In genomic region chrX:13868481-13869040, GRCh38 we compare ENCODE assay signal across 29 cellular contexts. TPM values are rescaled to one million over a fixed set of nuclear protein-coding genes. Genes with fewer than 3 reads are reported as not detected.
DNase-seq lines count a peak whose midpoint lies in the region; ATAC-seq, FAIRE-seq and TF ChIP-seq lines count a peak whose summit lies in the region.
"Had no signal": no experiment of that assay in that cellular context is flagged by ENCODE, and none has a peak within 500 bp of the region (broad histone marks: within the 10 kb centered on the region; RNA-seq: fewer than 3 reads in every experiment).

No MANE protein-coding gene starts in this region.

- H3K9me3 ChIP-seq in breast epithelium (no peaks in the 10 kb centered on the region), kidney (ENCODE audit: control insufficient read depth in 1 of 2, low read length in 2 of 2) (no peaks in the 10 kb centered on the region), psoas muscle (no peaks in the 10 kb centered on the region)
- H3K9me3 ChIP-seq: BE2C, Caco-2, tibial nerve had no signal

- no TSS peak for BruUV-seq in MCF 10A (replicated peaks; lab: Mats Ljungman, UMichigan)

- H3K27me3 Mint-ChIP-seq in MCF 10A (ENCODE audit: insufficient read depth, unreplicated experiment), result peaks cover 91% of the 10 kb centered on the region

- peaks cover 15% of the 10 kb centered on the region for H3K4me1 Mint-ChIP-seq in MCF 10A (ENCODE audit: insufficient read depth, unreplicated experiment)
- H3K4me1 Mint-ChIP-seq: activated naive CD8-positive, alpha-beta T cell treated with anti-CD3 and anti-CD28 coated beads, Interleukin-2, amount 10 ng/mL, durations not matched to agents 7 days and 5 days had no signal

- H3K4me3 ChIP-seq in breast epithelium (no peak overlapping the region), bronchial epithelial cell (ENCODE audit: low read depth, low read length) (no peak overlapping the region), fibroblast of villous mesenchyme (ENCODE audit: low read depth, low read length) (no peak overlapping the region), kidney (ENCODE audit: low read length in 2 of 2) (no peak overlapping the region), psoas muscle (no peak overlapping the region)
- H3K4me3 ChIP-seq: tibial nerve had no signal

- H3K27ac ChIP-seq in breast epithelium (no peak overlapping the region), kidney (ENCODE audit: low read depth in 2 of 2, low read length in 2 of 2) (no peak overlapping the region), psoas muscle (no peak overlapping the region)
- H3K27ac ChIP-seq: 22Rv1, epithelial cell of prostate, tibial nerve had no signal

- H3K4me1 ChIP-seq in breast epithelium (no peaks in the 10 kb centered on the region), kidney (ENCODE audit: control insufficient read depth in 1 of 2, insufficient read depth in 1 of 2, low read depth in 1 of 2, low read length in 2 of 2) (no peaks in the 10 kb centered on the region), psoas muscle (no peaks in the 10 kb centered on the region)
- H3K4me1 ChIP-seq: BE2C, Caco-2 had no signal

- WGBS in psoas muscle, 3 donors, result 72 to 92% (median 84%) methylated on average over 1 of the region's 1 CpG

- no peak overlapping the region for H3K4me3 Mint-ChIP-seq in MCF 10A (ENCODE audit: unreplicated experiment)
- H3K4me3 Mint-ChIP-seq: activated naive CD8-positive, alpha-beta T cell treated with anti-CD3 and anti-CD28 coated beads, Interleukin-2, amount 10 ng/mL, durations not matched to agents 7 days and 5 days; naive B cell; WTC11 had no signal

- H3K27me3 ChIP-seq in breast epithelium (peaks cover 0 to 42% of the 10 kb centered on the region in 2 donors), bronchial epithelial cell (ENCODE audit: control insufficient read depth, insufficient read depth, low read length) (no peaks in the 10 kb centered on the region), psoas muscle (ENCODE audit: insufficient read depth in 3 of 3, low read length in 2 of 3) (peaks cover 0 to 30% (median 0%) of the 10 kb centered on the region in 3 donors)
- H3K27me3 ChIP-seq: BE2C, tibial nerve had no signal

- no peak overlapping the region for H3K27ac Mint-ChIP-seq in MCF 10A (ENCODE audit: low read depth, unreplicated experiment)
- H3K27ac Mint-ChIP-seq: activated naive CD8-positive, alpha-beta T cell treated with anti-CD3 and anti-CD28 coated beads, Interleukin-2, amount 10 ng/mL, durations not matched to agents 7 days and 5 days; naive B cell; WTC11 had no signal

- no peaks in the 10 kb centered on the region for H3K9me3 Mint-ChIP-seq in MCF 10A (ENCODE audit: unreplicated experiment)
- H3K9me3 Mint-ChIP-seq: activated naive CD8-positive, alpha-beta T cell treated with anti-CD3 and anti-CD28 coated beads, Interleukin-2, amount 10 ng/mL, durations not matched to agents 7 days and 5 days; WTC11 had no signal

- POLR2A ChIA-PET in MCF 10A (lab: Yijun Ruan, JAX), result interaction anchor here (1.1 to 1.3 kb wide), 2 partner anchors 14 to 24 kb away, joined by 3 to 4 read pairs; no protein-coding TSS in a partner anchor

- intact Hi-C loops in MCF 10A (cut with micrococcal nuclease), result no loop called here
- intact Hi-C loops in breast epithelium (cut with DNase I; ENCODE audit: low total_unique reads), result no loop called here
- intact Hi-C loops in kidney (cut with DNase I), result no loop called here
- intact Hi-C loops in psoas muscle (cut with DNase I), result no loop called here

- CTCF ChIA-PET in MCF 10A (lab: Yijun Ruan, JAX), result no interaction called here

- no peaks in the 10 kb centered on the region for H3K36me3 Mint-ChIP-seq in MCF 10A (ENCODE audit: insufficient read depth, unreplicated experiment)
- H3K36me3 Mint-ChIP-seq: activated naive CD8-positive, alpha-beta T cell treated with anti-CD3 and anti-CD28 coated beads, Interleukin-2, amount 10 ng/mL, durations not matched to agents 7 days and 5 days; WTC11 had no signal

- no peak for ATAC-seq in psoas muscle
- ATAC-seq: SK-N-SH treated with all-trans-retinoic acid at 6 μM for 48 hours; stimulated activated naive CD8-positive, alpha-beta T cell treated with anti-CD3 and anti-CD28 coated beads, Interleukin-15, Interleukin-2, amounts not matched to agents 100 U/mL and 50 U/mL, for 24 hours; WTC11 had no signal

- H3K9ac ChIP-seq in kidney (ENCODE audit: low read length in 2 of 2), result no peak overlapping the region

- no peak for TF ChIP-seq CTCF in MCF 10A (IDR thresholded peaks at IDR 0.05; ENCODE audit: unreplicated experiment)
- TF ChIP-seq CTCF in breast epithelium (IDR thresholded peaks at IDR 0.05), result no peak
- no peak for TF ChIP-seq CTCF in bronchial epithelial cell (IDR thresholded peaks at IDR 0.05; ENCODE audit: insufficient read depth, low read length, severe bottlenecking)
- TF ChIP-seq CTCF in fibroblast of villous mesenchyme (IDR thresholded peaks at IDR 0.05; ENCODE audit: insufficient read depth, low read depth, low read length), result no peak
- no peak for TF ChIP-seq CTCF in kidney (IDR thresholded peaks at IDR 0.05; ENCODE audit: borderline replicate concordance, extremely low read depth, insufficient read depth)
- no peak for TF ChIP-seq CTCF in psoas muscle (IDR thresholded peaks at IDR 0.05)

- H3K36me3 ChIP-seq in breast epithelium (no peaks in the 10 kb centered on the region), bronchial epithelial cell (ENCODE audit: control insufficient read depth, insufficient read depth, low read length) (no peaks in the 10 kb centered on the region), kidney (ENCODE audit: control insufficient read depth in 1 of 2, insufficient read depth in 2 of 2, low read length in 2 of 2) (no peaks in the 10 kb centered on the region), psoas muscle (ENCODE audit: insufficient read depth in 1 of 2, low read depth in 1 of 2) (no peaks in the 10 kb centered on the region)
- H3K36me3 ChIP-seq: BE2C, tibial nerve had no signal

- FAIRE-seq in bronchial epithelial cell (lab: Jason Lieb, UNC), result no peak
- no peak for FAIRE-seq in kidney (lab: Jason Lieb, UNC)

- DNase-seq in MCF 10A (ENCODE audit: unreplicated experiment), result peak; percentile 40
- no peak for DNase-seq in breast epithelium (ENCODE audit: low spot score in 2 of 2)
- DNase-seq in bronchial epithelial cell (ENCODE audit: low read depth), result peak; percentile 6
- peak; percentile 54 for DNase-seq in fibroblast of villous mesenchyme (ENCODE audit: low read depth)
- DNase-seq in kidney, result no peak
- DNase-seq in psoas muscle, result no peak
- DNase-seq in HuH-7 (ENCODE audit: low spot score), result no peak
- DNase-seq in activated CD4-positive, alpha-beta T cell treated with anti-CD3 and anti-CD28 coated beads, Interleukin-2, amount 50 U/mL, for 48 hours, result no peak
- DNase-seq: activated CD4-positive, alpha-beta T cell treated with anti-CD3 and anti-CD28 coated beads, Interleukin-2, amount 50 U/mL, for 4 hours; activated CD8-positive, alpha-beta memory T cell treated with anti-CD3 and anti-CD28 coated beads, Interleukin-2, amount 50 U/mL, for 48 hours; activated naive CD8-positive, alpha-beta T cell treated with anti-CD3 and anti-CD28 coated beads, Interleukin-2, amount 10 ng/mL, durations not matched to agents 7 days and 5 days; BE2C; Caco-2; central memory CD4-positive, alpha-beta T cell; DND-41; head of caudate nucleus; naive B cell; NCI-H1417 treated with DMSO at 0.1 percent for 48 hours; NCI-H2107; NCI-H524 treated with DMSO at 0.1 percent for 48 hours; nucleus accumbens; stimulated activated CD4-positive, alpha-beta T cell treated with anti-CD3 and anti-CD28 coated beads, Interleukin-4, amount 100 ng/mL, for 24 hours; stimulated activated naive CD8-positive, alpha-beta T cell treated with anti-CD3 and anti-CD28 coated beads, Interleukin-15, Interleukin-2, amounts not matched to agents 100 U/mL and 50 U/mL, for 24 hours; T-helper 9 cell had no signal

- no peak for TF ChIP-seq POLR2A in breast epithelium (IDR thresholded peaks at IDR 0.05)

RNA-seq across cellular contexts. Expression of gene GPM6B, which starts 51.7 kb away (rescaled TPM):
- total RNA-seq in MCF 10A (2022) (6.9 and 16.3 TPM in 2 replicates), breast epithelium (10 to 100 TPM in 2 of 3 donors, 1 to 10 TPM in 1; 3.4 to 81.7 (median 35.7) TPM), bronchial epithelial cell (under 0.01 and 1.2 TPM in 2 replicates), fibroblast of villous mesenchyme (under 0.01 and 1.3 TPM in 2 replicates), kidney (16.0 TPM), psoas muscle (1 to 10 TPM; 1.6 to 3.9 (median 3.0) TPM)
- polyA plus RNA-seq in kidney (ENCODE audit: insufficient read depth, low read depth, low replicate concordance) (6.3 TPM), psoas muscle (1 to 10 TPM; 1.1 to 3.0 (median 2.4) TPM)
- total RNA-seq: activated naive CD8-positive, alpha-beta T cell treated with anti-CD3 and anti-CD28 coated beads, Interleukin-2, amount 10 ng/mL, durations not matched to agents 7 days and 5 days had no signal

Comparison
In these comparisons a context has a peak if more than half of its experiments do, and no peak if none do; other contexts are left out.
1. DNase-seq: peak in MCF 10A (single experiment), bronchial epithelial cell (single experiment) and fibroblast of villous mesenchyme (single experiment); none in breast epithelium (0 of 2), kidney (single experiment), psoas muscle (0 of 2), HuH-7 (single experiment) and activated CD4-positive, alpha-beta T cell treated with anti-CD3 and anti-CD28 coated beads, Interleukin-2, amount 50 U/mL, for 48 hours (0 of 2).